In the genomic region with DNA sequence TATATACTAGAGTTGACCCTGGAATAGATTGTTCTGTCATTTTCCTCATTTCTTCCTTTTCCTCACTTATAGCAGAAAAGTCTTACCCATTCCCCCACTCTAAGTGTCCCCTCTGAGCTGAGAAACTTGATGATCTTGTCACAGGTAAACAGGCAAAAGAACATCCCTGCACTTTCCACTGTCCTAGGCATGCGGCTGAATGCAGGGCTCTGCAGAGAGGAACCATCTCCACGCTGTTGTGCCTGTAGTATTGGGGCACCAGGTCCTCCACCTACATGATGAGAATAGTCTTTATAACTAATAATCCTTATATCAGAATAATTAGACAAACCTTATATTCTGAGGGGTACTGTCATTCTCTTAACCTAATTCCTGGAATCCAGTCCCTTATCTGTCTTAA, we compare ENCODE assay signal across 10 cellular contexts.
DNase-seq lines count a peak whose midpoint lies in the region; ATAC-seq and TF ChIP-seq lines count a peak whose summit lies in the region.
"Had no signal": no experiment of that assay in that cellular context is flagged by ENCODE, and none has a peak within 500 bp of the region (broad histone marks: within the 10 kb centered on the region; RNA-seq: fewer than 3 reads in every experiment).

No MANE protein-coding gene starts in this region.

- intact Hi-C loops in CD8-positive, alpha-beta T cell (cut with DNase I, micrococcal nuclease), result no loop called here

- ATAC-seq in GM18867 (IDR thresholded peaks at IDR 0.05; ENCODE audit: unreplicated experiment) (peak; percentile 31), GM21526 (IDR thresholded peaks at IDR 0.05; ENCODE audit: low FRiP score, unreplicated experiment) (peak; percentile 44), HG03135 (IDR thresholded peaks at IDR 0.05; ENCODE audit: unreplicated experiment) (peak; percentile 42)
- ATAC-seq in CD8-positive, alpha-beta T cell, result no peak

- H3K4me1 ChIP-seq in CD8-positive, alpha-beta T cell (ENCODE audit: insufficient read depth, low read length), result peaks cover 10% of the 10 kb centered on the region

- H3K27me3 Mint-ChIP-seq in activated naive CD8-positive, alpha-beta T cell treated with anti-CD3 and anti-CD28 coated beads for 36 hours, result no peaks in the 10 kb centered on the region
- no peaks in the 10 kb centered on the region for H3K27me3 Mint-ChIP-seq in CD8-positive, alpha-beta T cell (ENCODE audit: low read depth)
- H3K27me3 Mint-ChIP-seq: brain had no signal

- H3K27ac Mint-ChIP-seq in activated naive CD8-positive, alpha-beta T cell treated with anti-CD3 and anti-CD28 coated beads for 36 hours, result peak overlapping the region; percentile 66
- no peak overlapping the region for H3K27ac Mint-ChIP-seq in CD8-positive, alpha-beta T cell
- H3K27ac Mint-ChIP-seq: brain had no signal

- CTCF ChIA-PET in CD8-positive, alpha-beta T cell (lab: Charles Lee), result no interaction called here

- H3K4me3 ChIP-seq in CD8-positive, alpha-beta T cell (ENCODE audit: low read depth, low read length), result no peak overlapping the region
- no peak overlapping the region for H3K4me3 ChIP-seq in brain microvascular endothelial cell (ENCODE audit: low read depth, low read length)

- DNase-seq in activated naive CD8-positive, alpha-beta T cell treated with anti-CD3 and anti-CD28 coated beads for 36 hours, result no peak
- no peak for DNase-seq in CD8-positive, alpha-beta T cell
- DNase-seq in NCI-H82 (lab: John Stamatoyannopoulos, UW) (no peak), brain microvascular endothelial cell (no peak), NCI-H226 (no peak)
- DNase-seq: NCI-H187 had no signal

- no peak overlapping the region for H3K4me3 Mint-ChIP-seq in activated naive CD8-positive, alpha-beta T cell treated with anti-CD3 and anti-CD28 coated beads for 36 hours
- H3K4me3 Mint-ChIP-seq in CD8-positive, alpha-beta T cell, result no peak overlapping the region
- H3K4me3 Mint-ChIP-seq: brain had no signal

- H3K9me3 ChIP-seq in CD8-positive, alpha-beta T cell (ENCODE audit: low read length), result no peaks in the 10 kb centered on the region

- H3K36me3 Mint-ChIP-seq in activated naive CD8-positive, alpha-beta T cell treated with anti-CD3 and anti-CD28 coated beads for 36 hours, result no peaks in the 10 kb centered on the region
- H3K36me3 Mint-ChIP-seq in CD8-positive, alpha-beta T cell, result no peaks in the 10 kb centered on the region
- H3K36me3 Mint-ChIP-seq: brain had no signal

- H3K9me3 Mint-ChIP-seq in activated naive CD8-positive, alpha-beta T cell treated with anti-CD3 and anti-CD28 coated beads for 36 hours, result no peaks in the 10 kb centered on the region
- H3K9me3 Mint-ChIP-seq in CD8-positive, alpha-beta T cell, result no peaks in the 10 kb centered on the region
- H3K9me3 Mint-ChIP-seq: brain had no signal

- H3K36me3 ChIP-seq in CD8-positive, alpha-beta T cell (ENCODE audit: insufficient read depth, low read length), result no peaks in the 10 kb centered on the region
- no peaks in the 10 kb centered on the region for H3K36me3 ChIP-seq in brain microvascular endothelial cell (replicated peaks)

- H3K27ac ChIP-seq in CD8-positive, alpha-beta T cell (ENCODE audit: low read depth, low read length), result no peak overlapping the region
- no peak overlapping the region for H3K27ac ChIP-seq in brain microvascular endothelial cell

- in situ Hi-C loops in brain microvascular endothelial cell (cut with HindIII; ENCODE audit: low pct_ligation_motif_present, low sequenced_read_pairs), result no loop called here

- TF ChIP-seq CTCF in CD8-positive, alpha-beta T cell (IDR thresholded peaks at IDR 0.05), result no peak
- TF ChIP-seq CTCF in brain microvascular endothelial cell (IDR thresholded peaks at IDR 0.05; ENCODE audit: low read depth, low read length, missing control alignments), result no peak

- no peaks in the 10 kb centered on the region for H3K27me3 ChIP-seq in CD8-positive, alpha-beta T cell (ENCODE audit: insufficient read depth, low read length)
- H3K27me3 ChIP-seq in brain microvascular endothelial cell (replicated peaks), result no peaks in the 10 kb centered on the region

- POLR2A ChIA-PET in CD8-positive, alpha-beta T cell (lab: Charles Lee), result no interaction called here

- H3K4me1 Mint-ChIP-seq in activated naive CD8-positive, alpha-beta T cell treated with anti-CD3 and anti-CD28 coated beads for 36 hours, result peaks cover 41% of the 10 kb centered on the region
- peaks cover 32% of the 10 kb centered on the region for H3K4me1 Mint-ChIP-seq in CD8-positive, alpha-beta T cell (ENCODE audit: low read depth)
- H3K4me1 Mint-ChIP-seq: brain had no signal
